1 cellular context compared by ENCODE assay signal in the genomic region with DNA sequence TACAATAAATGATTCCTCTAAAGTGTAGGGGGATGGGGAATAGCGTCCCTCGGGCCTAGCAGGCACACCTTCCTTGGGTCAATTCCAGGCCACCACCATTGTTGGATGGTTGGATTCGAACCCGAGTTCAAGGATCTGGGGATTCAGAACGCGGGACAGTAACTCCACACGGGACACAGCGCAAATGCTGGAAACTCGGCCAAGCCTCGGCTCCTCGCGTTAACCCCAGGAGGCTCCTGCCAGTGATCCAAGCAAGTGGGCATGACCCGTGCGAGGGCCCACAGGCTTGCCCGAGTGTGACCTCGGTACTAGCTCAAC.
TF ChIP-seq lines count a peak whose summit lies in the region.

No MANE protein-coding gene starts in this region.

TF ChIP-seq in HepG2, 621 proteins besides CTCF, POLR2A, EP300 and RAD21 (continues in another document):
- TF ChIP-seq GABPB1 (CRISPR knock-in tag; IDR thresholded peaks at IDR 0.05) (no peak), ZSCAN31 (CRISPR knock-in tag; IDR thresholded peaks at IDR 0.05; ENCODE audit: low read depth) (no peak), TRIM24 (CRISPR knock-in tag; IDR thresholded peaks at IDR 0.05) (no peak), FOXK2 (IDR thresholded peaks at IDR 0.05) (no peak), KLF15 (CRISPR knock-in tag; IDR thresholded peaks at IDR 0.05; ENCODE audit: borderline replicate concordance) (no peak), TAF1 (CRISPR knock-in tag; IDR thresholded peaks at IDR 0.05) (no peak), ZNF83 (CRISPR knock-in tag; IDR thresholded peaks at IDR 0.05; ENCODE audit: borderline replicate concordance) (no peak), GPN1 (CRISPR knock-in tag; IDR thresholded peaks at IDR 0.05; ENCODE audit: borderline replicate concordance) (no peak), YY1 (IDR thresholded peaks at IDR 0.05; ENCODE audit: insufficient read depth, insufficient replicate concordance, low read depth, low read length) (peak; percentile 0), CENPT (CRISPR knock-in tag; IDR thresholded peaks at IDR 0.05; ENCODE audit: low read depth) (no peak; the same call in 1 of the 2 replicates), ZNF616 (CRISPR knock-in tag; IDR thresholded peaks at IDR 0.05; ENCODE audit: low read depth) (no peak), PTBP1 (IDR thresholded peaks at IDR 0.05; ENCODE audit: low read depth, low read length, poor library complexity, severe bottlenecking) (no peak), ZNF776 (CRISPR knock-in tag; IDR thresholded peaks at IDR 0.05) (peak; percentile 86; the same call in 1 of the 2 replicates), ZNF331 (CRISPR knock-in tag; IDR thresholded peaks at IDR 0.05) (no peak), IKZF4 (CRISPR knock-in tag; IDR thresholded peaks at IDR 0.05; ENCODE audit: borderline replicate concordance, low read depth, not compliant biosample characterization) (no peak), PPARG (CRISPR knock-in tag; conservative IDR thresholded peaks at IDR 0.05) (no peak), TSC22D2 (CRISPR knock-in tag; IDR thresholded peaks at IDR 0.05; ENCODE audit: borderline replicate concordance) (no peak), KLF6 (CRISPR knock-in tag; IDR thresholded peaks at IDR 0.05) (no peak), ZFAT (CRISPR knock-in tag; conservative IDR thresholded peaks at IDR 0.05) (no peak), ZNF766 (CRISPR knock-in tag; IDR thresholded peaks at IDR 0.05; ENCODE audit: borderline replicate concordance) (0 out of 2 replicates have a peak, but pooled peaks have one; percentile 19), CBX2 (IDR thresholded peaks at IDR 0.05; ENCODE audit: low read depth, low read length) (no peak), CBX2 (CRISPR knock-in tag; IDR thresholded peaks at IDR 0.05; ENCODE audit: low read depth) (no peak), ZNF124 (CRISPR knock-in tag; IDR thresholded peaks at IDR 0.05) (no peak), PRMT3 (CRISPR knock-in tag; IDR thresholded peaks at IDR 0.05; ENCODE audit: borderline replicate concordance, low read depth) (no peak), JARID2 (CRISPR knock-in tag; IDR thresholded peaks at IDR 0.05; ENCODE audit: insufficient replicate concordance) (no peak), CAMTA2 (CRISPR knock-in tag; IDR thresholded peaks at IDR 0.05; ENCODE audit: borderline replicate concordance) (no peak), IKZF1 (IDR thresholded peaks at IDR 0.05) (no peak), MEIS1 (CRISPR knock-in tag; IDR thresholded peaks at IDR 0.05; ENCODE audit: borderline replicate concordance) (0 out of 2 replicates have a peak, but pooled peaks have one; percentile 2), ZNF501 (CRISPR knock-in tag; IDR thresholded peaks at IDR 0.05) (no peak), HDAC1 (CRISPR knock-in tag; IDR thresholded peaks at IDR 0.05) (no peak), SIX4 (CRISPR knock-in tag; IDR thresholded peaks at IDR 0.05) (no peak), MED1 (CRISPR knock-in tag; IDR thresholded peaks at IDR 0.05) (no peak), RELA (CRISPR knock-in tag; IDR thresholded peaks at IDR 0.05) (no peak), KMT2A (CRISPR knock-in tag; IDR thresholded peaks at IDR 0.05) (no peak), TCF7 (IDR thresholded peaks at IDR 0.05; ENCODE audit: low read depth) (no peak), ZBTB42 (CRISPR knock-in tag; IDR thresholded peaks at IDR 0.05) (no peak), MBNL3 (CRISPR knock-in tag; conservative IDR thresholded peaks at IDR 0.05) (no peak), ZNF557 (CRISPR knock-in tag; IDR thresholded peaks at IDR 0.05) (0 out of 2 replicates have a peak, but pooled peaks have one; percentile 57), THYN1 (CRISPR knock-in tag; IDR thresholded peaks at IDR 0.05; ENCODE audit: borderline replicate concordance, low read depth) (no peak), ZMAT3 (CRISPR knock-in tag; conservative IDR thresholded peaks at IDR 0.05) (no peak), ZNF17 (CRISPR knock-in tag; IDR thresholded peaks at IDR 0.05) (no peak)
- TF ChIP-seq, protein P1, sequence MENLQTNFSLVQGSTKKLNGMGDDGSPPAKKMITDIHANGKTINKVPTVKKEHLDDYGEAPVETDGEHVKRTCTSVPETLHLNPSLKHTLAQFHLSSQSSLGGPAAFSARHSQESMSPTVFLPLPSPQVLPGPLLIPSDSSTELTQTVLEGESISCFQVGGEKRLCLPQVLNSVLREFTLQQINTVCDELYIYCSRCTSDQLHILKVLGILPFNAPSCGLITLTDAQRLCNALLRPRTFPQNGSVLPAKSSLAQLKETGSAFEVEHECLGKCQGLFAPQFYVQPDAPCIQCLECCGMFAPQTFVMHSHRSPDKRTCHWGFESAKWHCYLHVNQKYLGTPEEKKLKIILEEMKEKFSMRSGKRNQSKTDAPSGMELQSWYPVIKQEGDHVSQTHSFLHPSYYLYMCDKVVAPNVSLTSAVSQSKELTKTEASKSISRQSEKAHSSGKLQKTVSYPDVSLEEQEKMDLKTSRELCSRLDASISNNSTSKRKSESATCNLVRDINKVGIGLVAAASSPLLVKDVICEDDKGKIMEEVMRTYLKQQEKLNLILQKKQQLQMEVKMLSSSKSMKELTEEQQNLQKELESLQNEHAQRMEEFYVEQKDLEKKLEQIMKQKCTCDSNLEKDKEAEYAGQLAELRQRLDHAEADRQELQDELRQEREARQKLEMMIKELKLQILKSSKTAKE (CRISPR knock-in tag; IDR thresholded peaks at IDR 0.05; ENCODE audit: borderline replicate concordance): no peak
- TF ChIP-seq, protein P2, sequence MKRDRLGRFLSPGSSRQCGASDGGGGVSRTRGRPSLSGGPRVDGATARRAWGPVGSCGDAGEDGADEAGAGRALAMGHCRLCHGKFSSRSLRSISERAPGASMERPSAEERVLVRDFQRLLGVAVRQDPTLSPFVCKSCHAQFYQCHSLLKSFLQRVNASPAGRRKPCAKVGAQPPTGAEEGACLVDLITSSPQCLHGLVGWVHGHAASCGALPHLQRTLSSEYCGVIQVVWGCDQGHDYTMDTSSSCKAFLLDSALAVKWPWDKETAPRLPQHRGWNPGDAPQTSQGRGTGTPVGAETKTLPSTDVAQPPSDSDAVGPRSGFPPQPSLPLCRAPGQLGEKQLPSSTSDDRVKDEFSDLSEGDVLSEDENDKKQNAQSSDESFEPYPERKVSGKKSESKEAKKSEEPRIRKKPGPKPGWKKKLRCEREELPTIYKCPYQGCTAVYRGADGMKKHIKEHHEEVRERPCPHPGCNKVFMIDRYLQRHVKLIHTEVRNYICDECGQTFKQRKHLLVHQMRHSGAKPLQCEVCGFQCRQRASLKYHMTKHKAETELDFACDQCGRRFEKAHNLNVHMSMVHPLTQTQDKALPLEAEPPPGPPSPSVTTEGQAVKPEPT (CRISPR knock-in tag; IDR thresholded peaks at IDR 0.05; ENCODE audit: low read depth): no peak
- TF ChIP-seq, protein P3, sequence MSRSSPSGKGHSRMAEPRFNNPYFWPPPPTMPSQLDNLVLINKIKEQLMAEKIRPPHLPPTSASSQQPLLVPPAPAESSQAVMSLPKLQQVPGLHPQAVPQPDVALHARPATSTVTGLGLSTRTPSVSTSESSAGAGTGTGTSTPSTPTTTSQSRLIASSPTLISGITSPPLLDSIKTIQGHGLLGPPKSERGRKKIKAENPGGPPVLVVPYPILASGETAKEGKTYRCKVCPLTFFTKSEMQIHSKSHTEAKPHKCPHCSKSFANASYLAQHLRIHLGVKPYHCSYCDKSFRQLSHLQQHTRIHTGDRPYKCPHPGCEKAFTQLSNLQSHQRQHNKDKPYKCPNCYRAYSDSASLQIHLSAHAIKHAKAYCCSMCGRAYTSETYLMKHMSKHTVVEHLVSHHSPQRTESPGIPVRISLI (CRISPR knock-in tag; IDR thresholded peaks at IDR 0.05; ENCODE audit: borderline replicate concordance): 0 out of 2 replicates have a peak, but pooled peaks have one; percentile 3
- TF ChIP-seq, protein P4, sequence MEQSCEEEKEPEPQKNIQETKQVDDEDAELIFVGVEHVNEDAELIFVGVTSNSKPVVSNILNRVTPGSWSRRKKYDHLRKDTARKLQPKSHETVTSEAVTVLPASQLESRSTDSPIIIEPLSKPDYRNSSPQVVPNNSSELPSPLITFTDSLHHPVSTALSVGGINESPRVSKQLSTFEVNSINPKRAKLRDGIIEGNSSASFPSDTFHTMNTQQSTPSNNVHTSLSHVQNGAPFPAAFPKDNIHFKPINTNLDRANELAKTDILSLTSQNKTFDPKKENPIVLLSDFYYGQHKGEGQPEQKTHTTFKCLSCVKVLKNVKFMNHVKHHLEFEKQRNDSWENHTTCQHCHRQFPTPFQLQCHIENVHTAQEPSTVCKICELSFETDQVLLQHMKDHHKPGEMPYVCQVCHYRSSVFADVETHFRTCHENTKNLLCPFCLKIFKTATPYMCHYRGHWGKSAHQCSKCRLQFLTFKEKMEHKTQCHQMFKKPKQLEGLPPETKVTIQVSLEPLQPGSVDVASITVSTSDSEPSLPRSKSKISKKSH (CRISPR knock-in tag; IDR thresholded peaks at IDR 0.05; ENCODE audit: borderline replicate concordance): no peak
- TF ChIP-seq, protein P5, sequence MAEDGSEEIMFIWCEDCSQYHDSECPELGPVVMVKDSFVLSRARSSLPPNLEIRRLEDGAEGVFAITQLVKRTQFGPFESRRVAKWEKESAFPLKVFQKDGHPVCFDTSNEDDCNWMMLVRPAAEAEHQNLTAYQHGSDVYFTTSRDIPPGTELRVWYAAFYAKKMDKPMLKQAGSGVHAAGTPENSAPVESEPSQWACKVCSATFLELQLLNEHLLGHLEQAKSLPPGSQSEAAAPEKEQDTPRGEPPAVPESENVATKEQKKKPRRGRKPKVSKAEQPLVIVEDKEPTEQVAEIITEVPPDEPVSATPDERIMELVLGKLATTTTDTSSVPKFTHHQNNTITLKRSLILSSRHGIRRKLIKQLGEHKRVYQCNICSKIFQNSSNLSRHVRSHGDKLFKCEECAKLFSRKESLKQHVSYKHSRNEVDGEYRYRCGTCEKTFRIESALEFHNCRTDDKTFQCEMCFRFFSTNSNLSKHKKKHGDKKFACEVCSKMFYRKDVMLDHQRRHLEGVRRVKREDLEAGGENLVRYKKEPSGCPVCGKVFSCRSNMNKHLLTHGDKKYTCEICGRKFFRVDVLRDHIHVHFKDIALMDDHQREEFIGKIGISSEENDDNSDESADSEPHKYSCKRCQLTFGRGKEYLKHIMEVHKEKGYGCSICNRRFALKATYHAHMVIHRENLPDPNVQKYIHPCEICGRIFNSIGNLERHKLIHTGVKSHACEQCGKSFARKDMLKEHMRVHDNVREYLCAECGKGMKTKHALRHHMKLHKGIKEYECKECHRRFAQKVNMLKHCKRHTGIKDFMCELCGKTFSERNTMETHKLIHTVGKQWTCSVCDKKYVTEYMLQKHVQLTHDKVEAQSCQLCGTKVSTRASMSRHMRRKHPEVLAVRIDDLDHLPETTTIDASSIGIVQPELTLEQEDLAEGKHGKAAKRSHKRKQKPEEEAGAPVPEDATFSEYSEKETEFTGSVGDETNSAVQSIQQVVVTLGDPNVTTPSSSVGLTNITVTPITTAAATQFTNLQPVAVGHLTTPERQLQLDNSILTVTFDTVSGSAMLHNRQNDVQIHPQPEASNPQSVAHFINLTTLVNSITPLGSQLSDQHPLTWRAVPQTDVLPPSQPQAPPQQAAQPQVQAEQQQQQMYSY (CRISPR knock-in tag; IDR thresholded peaks at IDR 0.05): no peak
- TF ChIP-seq, protein P6, sequence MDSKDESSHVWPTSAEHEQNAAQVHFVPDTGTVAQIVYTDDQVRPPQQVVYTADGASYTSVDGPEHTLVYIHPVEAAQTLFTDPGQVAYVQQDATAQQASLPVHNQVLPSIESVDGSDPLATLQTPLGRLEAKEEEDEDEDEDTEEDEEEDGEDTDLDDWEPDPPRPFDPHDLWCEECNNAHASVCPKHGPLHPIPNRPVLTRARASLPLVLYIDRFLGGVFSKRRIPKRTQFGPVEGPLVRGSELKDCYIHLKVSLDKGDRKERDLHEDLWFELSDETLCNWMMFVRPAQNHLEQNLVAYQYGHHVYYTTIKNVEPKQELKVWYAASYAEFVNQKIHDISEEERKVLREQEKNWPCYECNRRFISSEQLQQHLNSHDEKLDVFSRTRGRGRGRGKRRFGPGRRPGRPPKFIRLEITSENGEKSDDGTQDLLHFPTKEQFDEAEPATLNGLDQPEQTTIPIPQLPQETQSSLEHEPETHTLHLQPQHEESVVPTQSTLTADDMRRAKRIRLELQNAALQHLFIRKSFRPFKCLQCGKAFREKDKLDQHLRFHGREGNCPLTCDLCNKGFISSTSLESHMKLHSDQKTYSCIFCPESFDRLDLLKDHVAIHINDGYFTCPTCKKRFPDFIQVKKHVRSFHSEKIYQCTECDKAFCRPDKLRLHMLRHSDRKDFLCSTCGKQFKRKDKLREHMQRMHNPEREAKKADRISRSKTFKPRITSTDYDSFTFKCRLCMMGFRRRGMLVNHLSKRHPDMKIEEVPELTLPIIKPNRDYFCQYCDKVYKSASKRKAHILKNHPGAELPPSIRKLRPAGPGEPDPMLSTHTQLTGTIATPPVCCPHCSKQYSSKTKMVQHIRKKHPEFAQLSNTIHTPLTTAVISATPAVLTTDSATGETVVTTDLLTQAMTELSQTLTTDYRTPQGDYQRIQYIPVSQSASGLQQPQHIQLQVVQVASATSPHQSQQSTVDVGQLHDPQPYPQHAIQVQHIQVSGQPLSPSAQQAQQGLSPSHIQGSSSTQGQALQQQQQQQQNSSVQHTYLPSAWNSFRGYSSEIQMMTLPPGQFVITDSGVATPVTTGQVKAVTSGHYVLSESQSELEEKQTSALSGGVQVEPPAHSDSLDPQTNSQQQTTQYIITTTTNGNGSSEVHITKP (CRISPR knock-in tag; IDR thresholded peaks at IDR 0.05; ENCODE audit: low read depth): no peak
- TF ChIP-seq, protein P7, sequence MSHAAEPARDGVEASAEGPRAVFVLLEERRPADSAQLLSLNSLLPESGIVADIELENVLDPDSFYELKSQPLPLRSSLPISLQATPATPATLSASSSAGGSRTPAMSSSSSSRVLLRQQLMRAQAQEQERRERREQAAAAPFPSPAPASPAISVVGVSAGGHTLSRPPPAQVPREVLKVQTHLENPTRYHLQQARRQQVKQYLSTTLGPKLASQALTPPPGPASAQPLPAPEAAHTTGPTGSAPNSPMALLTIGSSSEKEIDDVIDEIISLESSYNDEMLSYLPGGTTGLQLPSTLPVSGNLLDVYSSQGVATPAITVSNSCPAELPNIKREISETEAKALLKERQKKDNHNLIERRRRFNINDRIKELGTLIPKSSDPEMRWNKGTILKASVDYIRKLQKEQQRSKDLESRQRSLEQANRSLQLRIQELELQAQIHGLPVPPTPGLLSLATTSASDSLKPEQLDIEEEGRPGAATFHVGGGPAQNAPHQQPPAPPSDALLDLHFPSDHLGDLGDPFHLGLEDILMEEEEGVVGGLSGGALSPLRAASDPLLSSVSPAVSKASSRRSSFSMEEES (CRISPR knock-in tag; IDR thresholded peaks at IDR 0.05): no peak
- TF ChIP-seq, protein P8, sequence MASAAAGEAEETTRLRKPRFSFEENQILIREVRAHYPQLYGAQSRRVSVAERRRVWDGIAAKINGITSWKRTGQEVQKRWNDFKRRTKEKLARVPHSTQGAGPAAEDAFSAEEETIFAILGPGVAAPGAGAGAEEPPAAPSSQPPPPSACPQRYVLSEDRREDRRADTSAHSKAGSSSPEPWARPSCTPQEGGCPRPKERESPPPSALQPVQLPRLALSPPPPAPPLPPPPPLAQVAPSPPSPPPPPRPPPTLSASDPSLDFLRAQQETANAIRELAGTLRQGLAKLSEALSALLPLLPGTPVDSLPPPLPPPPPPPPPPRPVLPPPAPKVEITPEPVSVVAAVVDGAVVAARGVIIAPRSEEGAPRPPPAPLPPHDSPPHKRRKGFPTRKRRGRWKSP (CRISPR knock-in tag; IDR thresholded peaks at IDR 0.05): no peak
